Comparison of ENCODE assay signal across 8 cellular contexts in genomic region chr14:100306256-100306505, GRCh38. TPM values are rescaled to one million over a fixed set of nuclear protein-coding genes. Genes with fewer than 3 reads are reported as not detected.
A peak's percentile ranks its signal among the peaks of the same experiment; 100 is the strongest.
DNase-seq lines count a peak whose midpoint lies in the region; ATAC-seq and TF ChIP-seq lines count a peak whose summit lies in the region.

A gene with protein sequence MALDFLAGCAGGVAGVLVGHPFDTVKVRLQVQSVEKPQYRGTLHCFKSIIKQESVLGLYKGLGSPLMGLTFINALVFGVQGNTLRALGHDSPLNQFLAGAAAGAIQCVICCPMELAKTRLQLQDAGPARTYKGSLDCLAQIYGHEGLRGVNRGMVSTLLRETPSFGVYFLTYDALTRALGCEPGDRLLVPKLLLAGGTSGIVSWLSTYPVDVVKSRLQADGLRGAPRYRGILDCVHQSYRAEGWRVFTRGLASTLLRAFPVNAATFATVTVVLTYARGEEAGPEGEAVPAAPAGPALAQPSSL (minus strand): TSS chr14:100306444. CDS start chr14:100306232, 212 bp downstream.

- CTCF ChIA-PET in CD8-positive, alpha-beta T cell (lab: Charles Lee) = no interaction called here
- CTCF ChIA-PET in PC-3 (lab: Charles Lee) = no interaction called here

- H3K79me2 ChIP-seq in PC-3 (ENCODE audit: low read length) (peaks cover 17% of the 10 kb centered on the region), neural progenitor cell (ENCODE audit: low read depth) (peaks cover 80% of the 10 kb centered on the region)

- POLR2A ChIA-PET in CD8-positive, alpha-beta T cell (lab: Charles Lee) = interaction anchor here (1.1 kb wide), 1 partner anchor 19 kb away, joined by 3 read pairs; no protein-coding TSS in a partner anchor
- POLR2A ChIA-PET in PC-3 (lab: Charles Lee; ENCODE audit: unreplicated experiment) = no interaction called here

- no peak for TF ChIP-seq CTCF in CD8-positive, alpha-beta T cell (IDR thresholded peaks at IDR 0.05)
- TF ChIP-seq CTCF in PC-3 (conservative IDR thresholded peaks at IDR 0.05; ENCODE audit: low read depth, low read length) (no peak), neural progenitor cell (IDR thresholded peaks at IDR 0.05) (no peak)

- H3K9ac ChIP-seq in PC-3 (ENCODE audit: low read length) (peak within 1 kb of the TSS; percentile 76), neural progenitor cell (peak within 1 kb of the TSS; percentile 90)

- intact Hi-C loops in CD8-positive, alpha-beta T cell (cut with DNase I, micrococcal nuclease) = loop anchor here (1.0 to 10.0 kb wide), 6 partner anchors 12 to 701 kb away; partner anchors contain the start of genes CCDC85C (in 1 of the 2) and WDR25 (in 1 of the 2)
- intact Hi-C loops in PC-3 (cut with micrococcal nuclease) = no loop called here

- H3K4me1 Mint-ChIP-seq in CD8-positive, alpha-beta T cell (ENCODE audit: low read depth) = peaks cover 18% of the 10 kb centered on the region
- peaks cover 41% of the 10 kb centered on the region for H3K4me1 Mint-ChIP-seq in neural progenitor cell

- H3F3A ChIP-seq in PC-3 (ENCODE audit: low read length, unreplicated experiment) (peaks cover 6% of the 10 kb centered on the region), neural progenitor cell (ENCODE audit: low read depth) (peaks cover 12% of the 10 kb centered on the region)

- no peak for ATAC-seq in CD8-positive, alpha-beta T cell
- ATAC-seq in PC-3 (no peak), esophagus mucosa (no peak), HG02610 (IDR thresholded peaks at IDR 0.05; ENCODE audit: unreplicated experiment) (no peak)

- peak within 1 kb of the TSS; percentile 76 for H3K4me3 ChIP-seq in CD8-positive, alpha-beta T cell (ENCODE audit: low read depth, low read length)
- H3K4me3 ChIP-seq in PC-3 (ENCODE audit: low read length) (peak within 1 kb of the TSS; percentile 88), neural progenitor cell (peak within 1 kb of the TSS; percentile 100)

- H3K4me1 ChIP-seq in CD8-positive, alpha-beta T cell (ENCODE audit: insufficient read depth, low read length) = peaks cover 18% of the 10 kb centered on the region
- H3K4me1 ChIP-seq in PC-3 (ENCODE audit: insufficient read depth, low read length) = peaks cover 33% of the 10 kb centered on the region
- H3K4me1 ChIP-seq in neural progenitor cell = peaks cover 38% of the 10 kb centered on the region

- H3K9me3 Mint-ChIP-seq in CD8-positive, alpha-beta T cell = no peaks in the 10 kb centered on the region
- no peaks in the 10 kb centered on the region for H3K9me3 Mint-ChIP-seq in neural progenitor cell

- H3K4me2 ChIP-seq in PC-3 (ENCODE audit: low read length) = peak within 1 kb of the TSS; percentile 92
- H3K4me2 ChIP-seq in neural progenitor cell = peak within 1 kb of the TSS; percentile 86

- no peaks in the 10 kb centered on the region for H3K9me2 ChIP-seq in PC-3 (replicated peaks; ENCODE audit: low read length)

- H3K9me3 ChIP-seq in CD8-positive, alpha-beta T cell (ENCODE audit: low read length) = no peaks in the 10 kb centered on the region
- H3K9me3 ChIP-seq in PC-3 (ENCODE audit: low read length) (no peaks in the 10 kb centered on the region), neural progenitor cell (ENCODE audit: low read depth) (no peaks in the 10 kb centered on the region)

- no peaks in the 10 kb centered on the region for H3K27me3 Mint-ChIP-seq in CD8-positive, alpha-beta T cell (ENCODE audit: low read depth)
- H3K27me3 Mint-ChIP-seq in neural progenitor cell (ENCODE audit: insufficient read depth, low read depth) = peaks cover 11% of the 10 kb centered on the region

- H3K27ac ChIP-seq in CD8-positive, alpha-beta T cell (ENCODE audit: low read depth, low read length) = no peak within 1 kb of the TSS
- no peak within 1 kb of the TSS for H3K27ac ChIP-seq in PC-3 (ENCODE audit: low read length)
- H3K27ac ChIP-seq in neural progenitor cell = peak within 1 kb of the TSS; percentile 76

- BruUV-seq in PC-3 (replicated peaks; lab: Mats Ljungman, UMichigan) = no TSS peak

- no peaks in the 10 kb centered on the region for H3K36me3 Mint-ChIP-seq in CD8-positive, alpha-beta T cell
- H3K36me3 Mint-ChIP-seq in neural progenitor cell = peaks cover 5% of the 10 kb centered on the region

- no peak for DNase-seq in CD8-positive, alpha-beta T cell
- DNase-seq in PC-3 (no peak), neural progenitor cell (ENCODE audit: low spot score) (no peak), hippocampal formation (lab: John Stamatoyannopoulos, UW) (no peak), amygdala (lab: John Stamatoyannopoulos, UW) (no peak), HUDEP-2 (lab: John Stamatoyannopoulos, UW; ENCODE audit: unreplicated experiment in 76 of 76) (no peak)

- H2AFZ ChIP-seq in PC-3 (ENCODE audit: low read length) (peak within 1 kb of the TSS; percentile 97), neural progenitor cell (replicated peaks) (peak within 1 kb of the TSS; percentile 60)

- peak within 1 kb of the TSS; percentile 60 for H3K27ac Mint-ChIP-seq in CD8-positive, alpha-beta T cell
- peak within 1 kb of the TSS; percentile 87 for H3K27ac Mint-ChIP-seq in neural progenitor cell

- peaks cover 9% of the 10 kb centered on the region; the same call in 1 of the 2 replicates for H4K20me1 ChIP-seq in PC-3 (ENCODE audit: low read length)
- peaks cover 75% of the 10 kb centered on the region for H4K20me1 ChIP-seq in neural progenitor cell (ENCODE audit: low read depth)

- H3K36me3 ChIP-seq in CD8-positive, alpha-beta T cell (ENCODE audit: insufficient read depth, low read length) = no peaks in the 10 kb centered on the region
- H3K36me3 ChIP-seq in PC-3 (ENCODE audit: low read depth, low read length) (no peaks in the 10 kb centered on the region), neural progenitor cell (no peaks in the 10 kb centered on the region)

- peak within 1 kb of the TSS; percentile 86 for H3K4me3 Mint-ChIP-seq in CD8-positive, alpha-beta T cell
- H3K4me3 Mint-ChIP-seq in neural progenitor cell = peak within 1 kb of the TSS; percentile 95

- no peaks in the 10 kb centered on the region for H3K27me3 ChIP-seq in CD8-positive, alpha-beta T cell (ENCODE audit: insufficient read depth, low read length)
- H3K27me3 ChIP-seq in PC-3 (ENCODE audit: low read length) = no peaks in the 10 kb centered on the region
- H3K27me3 ChIP-seq in neural progenitor cell = no peaks in the 10 kb centered on the region

RNA-seq across cellular contexts. Expression of the gene that starts here (rescaled TPM):
- 10 to 100 TPM; 19.4 to 22.8 TPM for total RNA-seq in CD8-positive, alpha-beta T cell
- total RNA-seq in PC-3 (2014; rRNA removed) (52.8 and 53.9 TPM in 2 replicates), esophagus mucosa (15.5 TPM), neural progenitor cell (ENCODE audit: low replicate concordance) (103 and 330 TPM in 2 replicates)
